21 cellular contexts compared by ENCODE assay signal in genomic region chrX:332916-333610, GRCh38.
"Had no signal": no experiment of that assay in that cellular context is flagged by ENCODE, and none has a peak within 500 bp of the region (broad histone marks: within the 10 kb centered on the region; RNA-seq: fewer than 3 reads in every experiment).

No MANE protein-coding gene starts in this region.

- H3K4me2 ChIP-seq: smooth muscle cell had no signal

- H3K27me3 ChIP-seq: ovary had no signal

- H3K27ac Mint-ChIP-seq: activated naive CD4-positive, alpha-beta T cell treated with anti-CD3 and anti-CD28 coated beads for 36 hours; activated naive CD8-positive, alpha-beta T cell treated with anti-CD3 and anti-CD28 coated beads, Interleukin-2, amount 10 ng/mL, durations not matched to agents 7 days and 5 days; activated T-cell treated with anti-CD3 and anti-CD28 coated beads, Interleukin-2, amount 50 U/mL, for 72 hours; natural killer cell; T-helper 17 cell had no signal

- H3K9me3 Mint-ChIP-seq: activated naive CD4-positive, alpha-beta T cell treated with anti-CD3 and anti-CD28 coated beads for 36 hours; activated naive CD8-positive, alpha-beta T cell treated with anti-CD3 and anti-CD28 coated beads, Interleukin-2, amount 10 ng/mL, durations not matched to agents 7 days and 5 days; activated T-cell treated with anti-CD3 and anti-CD28 coated beads, Interleukin-2, amount 50 U/mL, for 72 hours; natural killer cell had no signal

- H3K36me3 Mint-ChIP-seq: natural killer cell had no signal

- ATAC-seq: activated T-cell treated with anti-CD3 and anti-CD28 coated beads, Interleukin-2, amount 50 U/mL, for 72 hours; gastroesophageal sphincter; natural killer cell; stimulated activated naive CD8-positive, alpha-beta T cell treated with anti-CD3 and anti-CD28 coated beads, Interleukin-15, Interleukin-2, amounts not matched to agents 100 U/mL and 50 U/mL, for 24 hours; T-helper 17 cell had no signal

- H3K4me1 ChIP-seq: psoas muscle had no signal

- H3K27me3 Mint-ChIP-seq: activated naive CD8-positive, alpha-beta T cell treated with anti-CD3 and anti-CD28 coated beads, Interleukin-2, amount 10 ng/mL, durations not matched to agents 7 days and 5 days; T-helper 17 cell had no signal

- H3K27ac ChIP-seq: epithelial cell of prostate, gastroesophageal sphincter, ovary, psoas muscle had no signal

- H3K36me3 ChIP-seq: ovary had no signal

- DNase-seq: activated CD4-positive, alpha-beta T cell treated with anti-CD3 and anti-CD28 coated beads for 4 hours; activated CD4-positive, alpha-beta T cell treated with anti-CD3 and anti-CD28 coated beads, Interleukin-2, amount 50 U/mL, for 48 hours; activated CD4-positive, CD25-positive, alpha-beta regulatory T cell; activated effector memory CD4-positive, alpha-beta T cell treated with Interleukin-2 at 50 U/mL for 16 hours; activated naive CD4-positive, alpha-beta T cell treated with anti-CD3 and anti-CD28 coated beads for 36 hours; activated naive CD8-positive, alpha-beta T cell treated with anti-CD3 and anti-CD28 coated beads, Interleukin-2, amount 10 ng/mL, durations not matched to agents 7 days and 5 days; activated T-cell treated with anti-CD3 and anti-CD28 coated beads, Interleukin-2, amount 50 U/mL, for 72 hours; amniotic stem cell; cerebellar nuclear complex; islet precursor cell; midbrain; natural killer cell; stimulated activated CD4-positive, alpha-beta T cell treated with anti-CD3 and anti-CD28 coated beads, Interleukin-2, amount 100 ng/mL, for 48 hours; stimulated activated naive CD8-positive, alpha-beta T cell treated with anti-CD3 and anti-CD28 coated beads, Interleukin-15, Interleukin-2, amounts not matched to agents 100 U/mL and 50 U/mL, for 24 hours; SW 1271; T-helper 17 cell had no signal

- H3K4me1 Mint-ChIP-seq: activated naive CD8-positive, alpha-beta T cell treated with anti-CD3 and anti-CD28 coated beads, Interleukin-2, amount 10 ng/mL, durations not matched to agents 7 days and 5 days; natural killer cell had no signal

- H3K9me3 ChIP-seq: gastroesophageal sphincter, ovary, psoas muscle had no signal

- H3K4me3 Mint-ChIP-seq: activated naive CD4-positive, alpha-beta T cell treated with anti-CD3 and anti-CD28 coated beads for 36 hours; activated naive CD8-positive, alpha-beta T cell treated with anti-CD3 and anti-CD28 coated beads, Interleukin-2, amount 10 ng/mL, durations not matched to agents 7 days and 5 days; natural killer cell; T-helper 17 cell had no signal

- H3K4me3 ChIP-seq: gastroesophageal sphincter, ovary, psoas muscle, smooth muscle cell had no signal
